27 cellular contexts compared by ENCODE assay signal in the genomic region with DNA sequence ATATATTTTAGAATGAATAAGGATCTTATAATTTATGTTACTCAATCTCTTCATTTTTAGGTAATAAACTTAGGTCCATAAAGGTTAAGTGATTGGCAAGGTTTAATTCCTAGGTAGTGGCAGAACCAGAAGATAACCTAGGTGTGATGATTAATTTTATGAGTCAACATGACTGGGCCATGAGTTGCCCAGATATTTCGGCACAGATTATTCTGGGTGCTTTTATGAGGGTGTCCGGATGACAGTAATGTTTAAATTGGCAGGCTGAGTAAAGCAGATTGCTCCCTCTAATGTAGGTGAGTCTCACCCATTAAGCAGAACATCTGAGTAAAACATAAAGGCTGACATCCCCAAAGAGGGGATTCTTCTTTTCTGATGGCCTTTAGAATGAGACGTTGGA.
"Had no signal": no experiment of that assay in that cellular context is flagged by ENCODE, and none has a peak within 500 bp of the region (broad histone marks: within the 10 kb centered on the region; RNA-seq: fewer than 3 reads in every experiment).

No MANE protein-coding gene starts in this region.

- H3K9me3 ChIP-seq: left ventricle myocardium inferior, mucosa of descending colon, pancreas, psoas muscle, right lobe of liver, suprapubic skin, thoracic aorta, uterus had no signal

- H3K36me3 Mint-ChIP-seq: immature natural killer cell; memory B cell; naive thymus-derived CD4-positive, alpha-beta T cell; natural killer cell treated with Interleukin-12 subunit alpha and Interleukin-12 subunit beta and Interleukin-15 and Interleukin-18, amount 100 ng/mL, for 72 hours; stimulated activated memory B cell treated with anti-CD40 and anti-IgM and Interleukin-4, amounts not matched to agents 10 μg/mL and 1 μg/mL and 100 μg/mL, for 72 hours; type B pancreatic cell had no signal

- H3K4me1 ChIP-seq: left ventricle myocardium inferior, pancreas, psoas muscle, right lobe of liver, suprapubic skin, tibial nerve, uterus had no signal

- H3K27me3 ChIP-seq: pancreas, right lobe of liver, suprapubic skin, tibial nerve, uterus had no signal

- H3K27ac Mint-ChIP-seq: immature natural killer cell; memory B cell; naive thymus-derived CD4-positive, alpha-beta T cell; natural killer cell treated with Interleukin-12 subunit alpha and Interleukin-12 subunit beta and Interleukin-15 and Interleukin-18, amount 100 ng/mL, for 72 hours; stimulated activated memory B cell treated with anti-CD40 and anti-IgM and Interleukin-4, amounts not matched to agents 10 μg/mL and 1 μg/mL and 100 μg/mL, for 72 hours; stimulated activated naive CD8-positive, alpha-beta T cell treated with anti-CD3 and anti-CD28 coated beads, Interleukin-15, Interleukin-2, amounts not matched to agents 100 ng/mL and 50 ng/mL, for 24 hours; type B pancreatic cell had no signal

- H3K27ac ChIP-seq: left ventricle myocardium inferior, pancreas, psoas muscle, right lobe of liver, suprapubic skin, thoracic aorta, tibial nerve, uterus had no signal

- H3K36me3 ChIP-seq: left ventricle myocardium inferior, pancreas, right lobe of liver, suprapubic skin, thoracic aorta, tibial nerve, uterus had no signal

- H3K4me1 Mint-ChIP-seq: immature natural killer cell; memory B cell; naive thymus-derived CD4-positive, alpha-beta T cell; neural crest cell; stimulated activated memory B cell treated with anti-CD40 and anti-IgM and Interleukin-4, amounts not matched to agents 10 μg/mL and 1 μg/mL and 100 μg/mL, for 72 hours had no signal

- H3K4me2 ChIP-seq: smooth muscle cell had no signal

- DNase-seq: hippocampal formation; immature natural killer cell; left ventricle myocardium inferior; midbrain; mucosa of descending colon; naive thymus-derived CD4-positive, alpha-beta T cell; nucleus accumbens; pancreas; posterior cingulate gyrus; psoas muscle; right lobe of liver; stimulated activated CD4-positive, alpha-beta T cell treated with anti-CD3 and anti-CD28 coated beads, Interleukin-1b, Interleukin-23, amount 100 ng/mL, for 48 hours; stimulated activated CD4-positive, alpha-beta T cell treated with anti-CD3 and anti-CD28 coated beads, Interleukin-2, amount 100 ng/mL, for 48 hours; stimulated activated CD4-positive, alpha-beta T cell treated with anti-CD3 and anti-CD28 coated beads, Interleukin-4, amount 100 ng/mL, for 4 hours; stimulated activated CD8-positive, alpha-beta memory T cell treated with anti-CD3 and anti-CD28 coated beads, Interleukin-4, amount 100 ng/mL, for 48 hours; uterus had no signal

- H3K4me3 Mint-ChIP-seq: immature natural killer cell; memory B cell; naive thymus-derived CD4-positive, alpha-beta T cell; natural killer cell treated with Interleukin-12 subunit alpha and Interleukin-12 subunit beta and Interleukin-15 and Interleukin-18, amount 100 ng/mL, for 72 hours; neural crest cell; stimulated activated memory B cell treated with anti-CD40 and anti-IgM and Interleukin-4, amounts not matched to agents 10 μg/mL and 1 μg/mL and 100 μg/mL, for 72 hours; stimulated activated naive CD8-positive, alpha-beta T cell treated with anti-CD3 and anti-CD28 coated beads, Interleukin-15, Interleukin-2, amounts not matched to agents 100 ng/mL and 50 ng/mL, for 24 hours; type B pancreatic cell had no signal

- H3K4me3 ChIP-seq: left ventricle myocardium inferior, lung, mucosa of descending colon, pancreas, psoas muscle, right lobe of liver, smooth muscle cell, suprapubic skin, thoracic aorta, tibial nerve, uterus had no signal

- H3K9me3 Mint-ChIP-seq: stimulated activated naive CD8-positive, alpha-beta T cell treated with anti-CD3 and anti-CD28 coated beads, Interleukin-15, Interleukin-2, amounts not matched to agents 100 ng/mL and 50 ng/mL, for 24 hours; type B pancreatic cell had no signal

- H3K27me3 Mint-ChIP-seq: memory B cell; natural killer cell treated with Interleukin-12 subunit alpha and Interleukin-12 subunit beta and Interleukin-15 and Interleukin-18, amount 100 ng/mL, for 72 hours; stimulated activated memory B cell treated with anti-CD40 and anti-IgM and Interleukin-4, amounts not matched to agents 10 μg/mL and 1 μg/mL and 100 μg/mL, for 72 hours; type B pancreatic cell had no signal

- ATAC-seq: mucosa of descending colon; naive thymus-derived CD4-positive, alpha-beta T cell; natural killer cell treated with Interleukin-12 subunit alpha and Interleukin-12 subunit beta and Interleukin-15 and Interleukin-18, amount 100 ng/mL, for 72 hours; pancreas; psoas muscle; right lobe of liver; stimulated activated memory B cell treated with anti-CD40 and anti-IgM and Interleukin-4, amounts not matched to agents 10 μg/mL and 1 μg/mL and 100 μg/mL, for 72 hours had no signal
